ENCODE assay signal across 26 cellular contexts in the genomic region with DNA sequence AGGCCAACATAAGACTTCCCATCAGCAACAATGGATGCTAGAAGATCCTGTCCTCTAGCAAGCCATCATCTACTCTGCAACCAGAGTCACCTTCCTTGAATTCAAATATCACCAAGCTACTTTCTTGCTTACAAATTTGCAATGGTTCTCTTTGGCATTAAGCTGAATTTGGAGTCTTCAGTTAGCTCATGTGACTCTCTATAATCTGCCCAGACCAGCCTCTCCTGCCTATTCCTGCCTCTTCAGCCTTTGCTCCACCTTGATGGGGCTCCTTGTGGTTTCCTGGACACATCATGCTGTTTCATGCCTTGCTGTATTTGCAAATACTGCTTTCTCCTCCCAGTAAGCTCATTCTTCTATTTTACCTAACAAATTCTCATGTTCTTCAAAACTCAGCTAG.
DNase-seq lines count a peak whose midpoint lies in the region; ATAC-seq, FAIRE-seq and TF ChIP-seq lines count a peak whose summit lies in the region.
"Had no signal": no experiment of that assay in that cellular context is flagged by ENCODE, and none has a peak within 500 bp of the region (broad histone marks: within the 10 kb centered on the region; RNA-seq: fewer than 3 reads in every experiment).

No MANE protein-coding gene starts in this region.

- H3K9ac ChIP-seq in K562 (ENCODE audit: insufficient read depth in 1 of 2, low read depth in 2 of 2, low read length in 2 of 2) = no peak overlapping the region; a peak in 1 of 4 replicates
- H3K9ac ChIP-seq in mesenchymal stem cell (ENCODE audit: low read length) = no peak overlapping the region

- no peak overlapping the region for H3K27ac ChIP-seq in HEK293 (ENCODE audit: extremely low read depth, low read depth, low read length)
- peak overlapping the region; percentile 68 for H3K27ac ChIP-seq in K562 (ENCODE audit: extremely low read depth, low read depth, low read length)
- no peak overlapping the region for H3K27ac ChIP-seq in mesenchymal stem cell (ENCODE audit: low read length, poor library complexity, severe bottlenecking)
- H3K27ac ChIP-seq: cardiac muscle cell, dorsolateral prefrontal cortex, HL-60, ovary had no signal

- POLR2A ChIA-PET in HEK293 (lab: Yijun Ruan, JAX) (no interaction called here), K562 (lab: Yijun Ruan, JAX) (no interaction called here)

- no peaks in the 10 kb centered on the region for H3K36me3 Mint-ChIP-seq in activated T-cell treated with anti-CD3 and anti-CD28 coated beads, Interleukin-2, amount 50 U/mL, for 24 hours (ENCODE audit: low read depth)
- H3K36me3 Mint-ChIP-seq: CD8-positive, alpha-beta memory T cell; mesothelial cell of epicardium; natural killer cell treated with Interleukin-12 subunit alpha and Interleukin-12 subunit beta and Interleukin-15 and Interleukin-18, amount 100 ng/mL, for 72 hours had no signal

- no peak overlapping the region for H2AK5ac ChIP-seq in mesenchymal stem cell (ENCODE audit: low read length, severe bottlenecking)

- no peaks in the 10 kb centered on the region for H3K9me1 ChIP-seq in K562 (ENCODE audit: control insufficient read depth, insufficient read depth, low read length)

- H4K8ac ChIP-seq in mesenchymal stem cell (ENCODE audit: low read length) = no peak overlapping the region

- H3K27me3 Mint-ChIP-seq in activated T-cell treated with anti-CD3 and anti-CD28 coated beads, Interleukin-2, amount 50 U/mL, for 24 hours = peaks cover 21% of the 10 kb centered on the region

- no peak for FAIRE-seq in K562 (lab: Jason Lieb, UNC)
- FAIRE-seq: urothelium cell line had no signal

- peak overlapping the region; percentile 88 for H2AFZ ChIP-seq in K562 (ENCODE audit: low read depth, low read length)
- no peak overlapping the region for H2AFZ ChIP-seq in mesenchymal stem cell (ENCODE audit: low read depth, low read length)

- TF ChIP-seq RAD21 in K562 (CRISPR knock-in tag; conservative IDR thresholded peaks at IDR 0.05 in 1 of 2, IDR thresholded peaks at IDR 0.05 in 1 of 2) = no peak

- H3K9me3 Mint-ChIP-seq in activated T-cell treated with anti-CD3 and anti-CD28 coated beads, Interleukin-2, amount 50 U/mL, for 24 hours = no peaks in the 10 kb centered on the region
- H3K9me3 Mint-ChIP-seq: natural killer cell treated with Interleukin-12 subunit alpha and Interleukin-12 subunit beta and Interleukin-15 and Interleukin-18, amount 100 ng/mL, for 72 hours had no signal

- no peak overlapping the region for H3K14ac ChIP-seq in mesenchymal stem cell (ENCODE audit: low read length in 2 of 2)

- no peak for TF ChIP-seq EP300 in K562 (IDR thresholded peaks at IDR 0.05; ENCODE audit: low read length)

- CTCF ChIA-PET in HEK293 (lab: Yijun Ruan, JAX) (interaction anchor here (0.6 to 1.3 kb wide), 3 partner anchors 8 to 126 kb away, joined by 3 to 5 read pairs (median 3); no protein-coding TSS in a partner anchor), K562 (lab: Yijun Ruan, JAX; ENCODE audit: low intra/inter-chr PET ratio) (no interaction called here)

- intact Hi-C loops in K562 (cut with micrococcal nuclease) = no loop called here
- intact Hi-C loops in left ventricle myocardium superior (cut with micrococcal nuclease) = no loop called here

- H3K4me3 ChIP-seq in HEK293 (ENCODE audit: low read depth, low read length) (no peak overlapping the region), K562 (no peak overlapping the region), mesenchymal stem cell (ENCODE audit: insufficient read depth in 1 of 2, low read depth in 1 of 2, low read length in 2 of 2) (no peak overlapping the region)
- H3K4me3 ChIP-seq: cardiac muscle cell, dorsolateral prefrontal cortex, ovary had no signal

- no peak overlapping the region for H3K4ac ChIP-seq in mesenchymal stem cell (ENCODE audit: low read depth in 1 of 2, low read length in 2 of 2)

- TF ChIP-seq CTCF in HEK293 (tag by site-specific recombination; IDR thresholded peaks at IDR 0.05) (no peak), K562 (IDR thresholded peaks at IDR 0.05 in 2 of 3, conservative IDR thresholded peaks at IDR 0.05 in 1 of 3; ENCODE audit: insufficient read depth in 2 of 3, low read depth in 1 of 3, low read length in 3 of 3) (no peak)

- in situ Hi-C loops in K562 (cut with MboI) = no loop called here

- TF ChIP-seq POLR2A in K562 (conservative IDR thresholded peaks at IDR 0.05) = no peak

- no TSS peak for BruUV-seq in K562 (replicated peaks; lab: Mats Ljungman, UMichigan)

- no peaks in the 10 kb centered on the region for H3K27me3 ChIP-seq in K562 (ENCODE audit: control insufficient read depth in 2 of 2, insufficient read depth in 2 of 2, low read length in 2 of 2)
- H3K27me3 ChIP-seq in mesenchymal stem cell (ENCODE audit: control insufficient read depth in 1 of 2, insufficient read depth in 1 of 2, low read length in 2 of 2) = no peaks in the 10 kb centered on the region
- H3K27me3 ChIP-seq: cardiac muscle cell, ovary had no signal

- H3K79me2 ChIP-seq in K562 (ENCODE audit: control insufficient read depth, insufficient read depth, low read length) = no peaks in the 10 kb centered on the region

- H2BK12ac ChIP-seq in mesenchymal stem cell (ENCODE audit: low read length in 2 of 2) = no peak overlapping the region

- no peaks in the 10 kb centered on the region for H3K9me3 ChIP-seq in HEK293 (ENCODE audit: control insufficient read depth, insufficient read depth, low read depth, low read length)
- peaks cover 13% of the 10 kb centered on the region; the same call in 1 of the 2 replicates for H3K9me3 ChIP-seq in K562 (replicated peaks; ENCODE audit: control insufficient read depth, insufficient read depth, low read depth, low read length)
- no peaks in the 10 kb centered on the region for H3K9me3 ChIP-seq in mesenchymal stem cell (ENCODE audit: control insufficient read depth, low read length)
- H3K9me3 ChIP-seq: ovary had no signal

- no peak overlapping the region for H2BK120ac ChIP-seq in mesenchymal stem cell (ENCODE audit: low read depth, low read length)

- no peak overlapping the region for H3K23ac ChIP-seq in mesenchymal stem cell (ENCODE audit: low read length in 2 of 2)

- ATAC-seq in K562 (peak; percentile 65), HG02571 (IDR thresholded peaks at IDR 0.05; ENCODE audit: unreplicated experiment) (no peak), HG03565 (IDR thresholded peaks at IDR 0.05; ENCODE audit: unreplicated experiment) (no peak), left ventricle myocardium superior (no peak)
- ATAC-seq: natural killer cell treated with Interleukin-12 subunit alpha and Interleukin-12 subunit beta and Interleukin-15 and Interleukin-18, amount 100 ng/mL, for 72 hours; right cardiac atrium had no signal

- no peak overlapping the region for H3K4me2 ChIP-seq in K562 (ENCODE audit: insufficient read depth, low read length)
- H3K4me2 ChIP-seq in mesenchymal stem cell (ENCODE audit: low read length, poor library complexity, severe bottlenecking) = no peak overlapping the region

- H3K4me3 Mint-ChIP-seq in activated T-cell treated with anti-CD3 and anti-CD28 coated beads, Interleukin-2, amount 50 U/mL, for 24 hours = no peak overlapping the region
- H3K4me3 Mint-ChIP-seq: CD8-positive, alpha-beta memory T cell; mesothelial cell of epicardium; natural killer cell treated with Interleukin-12 subunit alpha and Interleukin-12 subunit beta and Interleukin-15 and Interleukin-18, amount 100 ng/mL, for 72 hours had no signal

- H3K4me1 ChIP-seq in HEK293 (ENCODE audit: control insufficient read depth, insufficient read depth, low read length) = no peaks in the 10 kb centered on the region
- peaks cover 4 to 21% of the 10 kb centered on the region in 2 experiments; a peak in 3 of 5 replicates for H3K4me1 ChIP-seq in K562 (replicated peaks in 1 of 2; ENCODE audit: control insufficient read depth in 2 of 2, insufficient read depth in 2 of 2, low read length in 2 of 2)
- no peaks in the 10 kb centered on the region for H3K4me1 ChIP-seq in mesenchymal stem cell (ENCODE audit: control insufficient read depth, insufficient read depth, low read depth, low read length)

- H2BK15ac ChIP-seq in mesenchymal stem cell (ENCODE audit: low read depth, poor library complexity, severe bottlenecking) = no peak overlapping the region

- no peak overlapping the region for H2BK5ac ChIP-seq in mesenchymal stem cell (ENCODE audit: low read depth, low read length, poor library complexity, severe bottlenecking)

- DNase-seq in NOMO-1 (lab: John Stamatoyannopoulos, UW; ENCODE audit: unreplicated experiment in 2 of 2) (peak; percentile 44 to 52), K562 (ENCODE audit: extremely low read depth in 1 of 4, low spot score in 3 of 4) (peak in 2 of 4 experiments; percentile 47 to 71), mesenchymal stem cell (peak; percentile 1), left ventricle myocardium superior (no peak)
- no peak for DNase-seq in activated T-cell treated with anti-CD3 and anti-CD28 coated beads, Interleukin-2, amount 50 U/mL, for 24 hours
- DNase-seq: activated CD4-positive, alpha-beta T cell treated with anti-CD3 and anti-CD28 coated beads, Interleukin-2, amount 50 U/mL, for 1 hour; activated CD8-positive, alpha-beta memory T cell treated with anti-CD3 and anti-CD28 coated beads, Interleukin-2, amount 50 U/mL, for 4 hours; activated effector memory CD4-positive, alpha-beta T cell treated with Interleukin-2 at 50 U/mL for 16 hours; AML-193; CD8-positive, alpha-beta memory T cell; dorsolateral prefrontal cortex; NCI-H1092 treated with DMSO at 0.1 percent for 48 hours; NCI-H2029 treated with DMSO at 0.1 percent for 48 hours; NCI-H446 treated with DMSO at 0.1 percent for 48 hours; NK-92 treated with Interleukin-12 subunit alpha and Interleukin-12 subunit beta, amount 100 ng/mL, for 24 hours; ovary; right cardiac atrium; stimulated activated CD8-positive, alpha-beta memory T cell treated with anti-CD3 and anti-CD28 coated beads, Interleukin-4, amount 100 ng/mL, for 48 hours had no signal

- H3K27ac Mint-ChIP-seq in activated T-cell treated with anti-CD3 and anti-CD28 coated beads, Interleukin-2, amount 50 U/mL, for 24 hours = no peak overlapping the region
- H3K27ac Mint-ChIP-seq: CD8-positive, alpha-beta memory T cell; mesothelial cell of epicardium; natural killer cell treated with Interleukin-12 subunit alpha and Interleukin-12 subunit beta and Interleukin-15 and Interleukin-18, amount 100 ng/mL, for 72 hours had no signal

- no peaks in the 10 kb centered on the region for H3K4me1 Mint-ChIP-seq in activated T-cell treated with anti-CD3 and anti-CD28 coated beads, Interleukin-2, amount 50 U/mL, for 24 hours (ENCODE audit: low read depth)
- H3K4me1 Mint-ChIP-seq: CD8-positive, alpha-beta memory T cell; mesothelial cell of epicardium had no signal

- no peaks in the 10 kb centered on the region for H3K36me3 ChIP-seq in HEK293 (ENCODE audit: control insufficient read depth in 2 of 2, insufficient read depth in 1 of 2, low read length in 2 of 2)
- 0 out of 3 replicates have a peak, but pooled peaks cover 3% of the 10 kb centered on the region for H3K36me3 ChIP-seq in K562 (ENCODE audit: control insufficient read depth, insufficient read depth, low read length)
- no peaks in the 10 kb centered on the region for H3K36me3 ChIP-seq in mesenchymal stem cell (ENCODE audit: control insufficient read depth in 1 of 2, insufficient read depth in 2 of 2, low read depth in 1 of 2, low read length in 2 of 2)
- H3K36me3 ChIP-seq: cardiac muscle cell, ovary had no signal

- H4K91ac ChIP-seq in mesenchymal stem cell (ENCODE audit: low read length) = no peak overlapping the region

- no peaks in the 10 kb centered on the region for H4K20me1 ChIP-seq in K562 (replicated peaks; ENCODE audit: control insufficient read depth, insufficient read depth, low read length)

- no peak overlapping the region for H3K18ac ChIP-seq in mesenchymal stem cell (ENCODE audit: low read depth in 1 of 2, low read length in 2 of 2)

- no peaks in the 10 kb centered on the region for H3K79me1 ChIP-seq in mesenchymal stem cell (replicated peaks; ENCODE audit: low read length, poor library complexity, severe bottlenecking)

Comparison
In these comparisons a context has a peak if more than half of its experiments do, and no peak if none do; other contexts are left out.
1. DNase-seq: peak in NOMO-1 (2 of 2) and mesenchymal stem cell (single experiment); none in activated T-cell treated with anti-CD3 and anti-CD28 coated beads, Interleukin-2, amount 50 U/mL, for 24 hours (single experiment) and left ventricle myocardium superior (single experiment).
2. Of the 44 proteins assayed by ChIP-seq in both K562 and HEK293: peak only in K562: TRIM28 and ZEB2; only in HEK293: SETDB1; in both: none; in neither: 41.